Comparison of ENCODE assay signal across 8 cellular contexts in the genomic region with DNA sequence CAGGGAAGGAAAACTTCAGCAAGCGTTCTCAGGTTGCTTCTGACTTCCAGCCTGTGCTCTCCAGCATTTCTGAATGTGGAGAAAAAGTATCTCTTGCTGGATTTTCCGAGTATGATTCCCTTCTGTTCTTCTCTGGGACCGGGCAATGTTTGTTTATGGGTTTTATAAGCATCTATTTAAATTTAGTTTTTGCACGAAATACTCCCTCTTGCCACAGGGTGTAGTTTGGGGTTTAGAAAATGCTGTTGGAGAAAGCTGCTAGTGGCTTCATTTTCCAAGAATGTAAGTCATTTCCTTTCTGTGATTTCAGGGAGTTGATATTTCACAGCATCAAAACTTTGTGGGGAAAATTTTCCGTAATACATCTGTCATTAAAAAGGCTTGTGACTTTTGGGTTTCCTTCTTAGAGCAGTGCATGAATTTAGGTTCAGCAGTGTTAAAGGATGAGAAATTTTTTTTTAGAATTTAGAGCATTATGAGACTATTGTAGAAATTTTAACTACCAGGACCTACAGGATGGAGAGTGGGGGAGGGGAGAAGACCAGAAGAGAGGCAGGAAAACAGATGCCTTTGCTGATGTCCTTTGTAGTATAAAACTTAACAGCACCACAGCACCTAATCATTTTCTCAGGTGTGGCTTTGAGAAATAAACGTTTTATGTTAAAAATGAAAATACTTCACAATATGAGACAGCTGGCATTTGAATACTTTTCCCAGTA.
A peak's percentile ranks its signal among the peaks of the same experiment; 100 is the strongest.
DNase-seq lines count a peak whose midpoint lies in the region; ATAC-seq and TF ChIP-seq lines count a peak whose summit lies in the region.

No MANE protein-coding gene starts in this region.

- DNase-seq in DND-41 (peak; percentile 50), smooth muscle cell of the brain vasculature (ENCODE audit: low read depth, low spot score) (peak; percentile 33)
- DNase-seq in activated naive CD8-positive, alpha-beta T cell treated with anti-CD3 and anti-CD28 coated beads, Interleukin-2, amount 50 U/mL, for 24 hours = no peak
- DNase-seq in stimulated activated CD4-positive, alpha-beta T cell treated with anti-CD3 and anti-CD28 coated beads, Interleukin-4, amount 100 ng/mL, for 24 hours = no peak

- TF ChIP-seq CTCF in DND-41 (IDR thresholded peaks at IDR 0.05; ENCODE audit: borderline replicate concordance, extremely low read depth, low read length, poor library complexity, severe bottlenecking) (peak; percentile 60), LNCAP (IDR thresholded peaks at IDR 0.05) (0 out of 2 replicates have a peak, but pooled peaks have one; percentile 31)

- H4K20me1 ChIP-seq in DND-41 (ENCODE audit: insufficient read depth, low read length) = 0 out of 2 replicates have a peak, but pooled peaks cover 6% of the 10 kb centered on the region

- H3K27ac ChIP-seq in DND-41 (ENCODE audit: low read length) = peak overlapping the region; percentile 70

- H3K36me3 Mint-ChIP-seq in activated naive CD8-positive, alpha-beta T cell treated with anti-CD3 and anti-CD28 coated beads, Interleukin-2, amount 50 U/mL, for 24 hours (ENCODE audit: low read depth) = no peaks in the 10 kb centered on the region

- H2AFZ ChIP-seq in DND-41 (ENCODE audit: low read depth, low read length) = peak overlapping the region; percentile 65

- H3K9ac ChIP-seq in DND-41 (ENCODE audit: low read depth, low read length) = peak overlapping the region; percentile 76
- H3K9ac ChIP-seq in iPS-15b (ENCODE audit: low read depth, low read length) = peak overlapping the region; percentile 41

- H3K27ac Mint-ChIP-seq in activated naive CD8-positive, alpha-beta T cell treated with anti-CD3 and anti-CD28 coated beads, Interleukin-2, amount 50 U/mL, for 24 hours = peak overlapping the region; percentile 70

- H3K4me1 Mint-ChIP-seq in activated naive CD8-positive, alpha-beta T cell treated with anti-CD3 and anti-CD28 coated beads, Interleukin-2, amount 50 U/mL, for 24 hours = peaks cover 24% of the 10 kb centered on the region

- H3K4me1 ChIP-seq in DND-41 (ENCODE audit: insufficient read depth, low read length) = peaks cover 67% of the 10 kb centered on the region
- H3K4me1 ChIP-seq in iPS-15b (ENCODE audit: control insufficient read depth, insufficient read depth, low read length) = peaks cover 7% of the 10 kb centered on the region

- no peaks in the 10 kb centered on the region for H3K9me3 Mint-ChIP-seq in activated naive CD8-positive, alpha-beta T cell treated with anti-CD3 and anti-CD28 coated beads, Interleukin-2, amount 50 U/mL, for 24 hours

- ATAC-seq in DND-41 (ENCODE audit: insufficient read depth, low read depth) = no peak
- ATAC-seq in activated naive CD8-positive, alpha-beta T cell treated with anti-CD3 and anti-CD28 coated beads, Interleukin-2, amount 50 U/mL, for 24 hours = no peak
- no peak for ATAC-seq in GM19023 (IDR thresholded peaks at IDR 0.05; ENCODE audit: unreplicated experiment)
- no peak for ATAC-seq in GM18909 (IDR thresholded peaks at IDR 0.05; ENCODE audit: poor library complexity, unreplicated experiment)

- H3K4me2 ChIP-seq in DND-41 (ENCODE audit: insufficient read depth, low read length) = peak overlapping the region; percentile 80

- H3K27me3 ChIP-seq in DND-41 (ENCODE audit: insufficient read depth, low read length, poor library complexity) (no peaks in the 10 kb centered on the region), iPS-15b (ENCODE audit: control insufficient read depth, insufficient read depth, low read length) (no peaks in the 10 kb centered on the region)

- H3K4me3 ChIP-seq in DND-41 (ENCODE audit: low read depth in 1 of 2, low read length in 2 of 2) = peak overlapping the region; percentile 47 to 87
- H3K4me3 ChIP-seq in iPS-15b (ENCODE audit: low read depth, low read length) = peak overlapping the region; percentile 87

- H3K9me3 ChIP-seq in DND-41 (ENCODE audit: insufficient read depth, low read length, severe bottlenecking) = no peaks in the 10 kb centered on the region
- no peaks in the 10 kb centered on the region for H3K9me3 ChIP-seq in iPS-15b (ENCODE audit: control insufficient read depth, insufficient read depth, low read length)

- peak overlapping the region; percentile 78 for H3K4me3 Mint-ChIP-seq in activated naive CD8-positive, alpha-beta T cell treated with anti-CD3 and anti-CD28 coated beads, Interleukin-2, amount 50 U/mL, for 24 hours

- H3K36me3 ChIP-seq in DND-41 (ENCODE audit: insufficient read depth, low read length) (no peaks in the 10 kb centered on the region), iPS-15b (ENCODE audit: control insufficient read depth, insufficient read depth, low read length) (no peaks in the 10 kb centered on the region)

- H3K79me2 ChIP-seq in DND-41 (ENCODE audit: insufficient read depth, low read length) = peaks cover 70% of the 10 kb centered on the region

- peaks cover 38% of the 10 kb centered on the region for H3K27me3 Mint-ChIP-seq in activated naive CD8-positive, alpha-beta T cell treated with anti-CD3 and anti-CD28 coated beads, Interleukin-2, amount 50 U/mL, for 24 hours

Comparison
In these comparisons a context has a peak if more than half of its experiments do, and no peak if none do; other contexts are left out.
1. DNase-seq: peak in DND-41 (single experiment) and smooth muscle cell of the brain vasculature (single experiment); none in activated naive CD8-positive, alpha-beta T cell treated with anti-CD3 and anti-CD28 coated beads, Interleukin-2, amount 50 U/mL, for 24 hours (single experiment) and stimulated activated CD4-positive, alpha-beta T cell treated with anti-CD3 and anti-CD28 coated beads, Interleukin-4, amount 100 ng/mL, for 24 hours (single experiment).